Comparison of ENCODE assay signal across 11 cellular contexts in the genomic region with DNA sequence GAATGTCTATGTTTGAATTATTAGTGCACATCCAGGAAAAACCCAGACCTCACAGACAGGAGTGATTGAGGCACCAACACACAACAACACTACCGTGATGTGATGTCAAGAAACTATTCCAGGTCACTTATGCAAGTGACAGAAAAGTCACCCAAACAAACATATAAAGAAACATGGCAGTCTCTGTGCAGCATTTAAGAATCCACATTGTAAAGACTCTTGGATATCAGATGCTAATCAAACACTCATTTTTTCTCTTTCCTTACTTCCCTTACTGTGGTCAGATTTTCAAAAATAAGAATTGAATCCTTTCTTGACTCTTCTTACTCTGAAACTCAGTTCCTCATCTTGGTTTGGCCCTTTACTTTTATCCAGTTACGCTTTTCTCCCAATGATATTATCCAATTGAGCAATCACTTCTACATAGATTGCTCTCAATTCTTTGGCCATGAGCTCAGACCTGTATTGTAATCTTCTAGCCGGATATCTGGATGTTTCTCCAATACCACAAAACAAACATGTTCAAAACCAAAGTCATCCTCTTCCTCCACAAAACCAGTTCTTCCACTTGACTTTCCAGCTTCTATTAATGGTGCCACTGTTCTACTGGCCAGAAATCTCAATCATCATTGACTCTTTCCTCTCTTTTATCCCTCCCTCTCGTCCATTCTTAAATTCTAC.
DNase-seq lines count a peak whose midpoint lies in the region; ATAC-seq and TF ChIP-seq lines count a peak whose summit lies in the region.
"Had no signal": no experiment of that assay in that cellular context is flagged by ENCODE, and none has a peak within 500 bp of the region (broad histone marks: within the 10 kb centered on the region; RNA-seq: fewer than 3 reads in every experiment).

No MANE protein-coding gene starts in this region.

- H3K36me3 Mint-ChIP-seq in activated T-helper 17 cell treated with anti-CD3 and anti-CD28 coated beads, Interleukin-2, amount 50 U/mL, for 72 hours (ENCODE audit: low read depth), result no peaks in the 10 kb centered on the region
- H3K36me3 Mint-ChIP-seq in activated T-cell treated with anti-CD3 and anti-CD28 coated beads, Interleukin-2, amount 50 U/mL, for 72 hours (ENCODE audit: insufficient read depth in 2 of 2), result peaks cover 15 to 21% of the 10 kb centered on the region in 2 donors

- H4K91ac ChIP-seq in IMR-90 (ENCODE audit: insufficient read depth, low read depth, low read length), result peak overlapping the region; percentile 53; the same call in 1 of the 2 replicates

- H4K5ac ChIP-seq in IMR-90 (ENCODE audit: low read depth, low read length), result peak overlapping the region; percentile 78; the same call in 1 of the 2 replicates

- in situ Hi-C loops in IMR-90 (cut with MboI; ENCODE audit: low sequenced_read_pairs), result no loop called here

- peaks cover 2% of the 10 kb centered on the region for H3K9me1 ChIP-seq in IMR-90 (ENCODE audit: insufficient read depth, low read length)

- peak overlapping the region; percentile 93; the same call in 1 of the 2 replicates for H3K18ac ChIP-seq in IMR-90 (ENCODE audit: low read depth, low read length)

- peak overlapping the region; percentile 65 for H3K4me3 Mint-ChIP-seq in activated T-helper 17 cell treated with anti-CD3 and anti-CD28 coated beads, Interleukin-2, amount 50 U/mL, for 72 hours
- peak overlapping the region in 1 of 2 donors; percentile 14 for H3K4me3 Mint-ChIP-seq in activated T-cell treated with anti-CD3 and anti-CD28 coated beads, Interleukin-2, amount 50 U/mL, for 72 hours

- no TSS peak for BruUV-seq in IMR-90 (replicated peaks; lab: Mats Ljungman, UMichigan)

- H3K9me3 Mint-ChIP-seq in activated T-helper 17 cell treated with anti-CD3 and anti-CD28 coated beads, Interleukin-2, amount 50 U/mL, for 72 hours, result peaks cover 25% of the 10 kb centered on the region
- H3K9me3 Mint-ChIP-seq in activated T-cell treated with anti-CD3 and anti-CD28 coated beads, Interleukin-2, amount 50 U/mL, for 72 hours, result peaks cover 15% of the 10 kb centered on the region in 2 donors

- no peaks in the 10 kb centered on the region for H3K9me3 ChIP-seq in IMR-90 (ENCODE audit: control insufficient read depth, insufficient read depth, low read length)

- H3K14ac ChIP-seq in IMR-90 (replicated peaks; ENCODE audit: low read depth, low read length), result peak overlapping the region; percentile 51

- no peak for TF ChIP-seq POLR2A in IMR-90 (IDR thresholded peaks at IDR 0.05; ENCODE audit: low read depth, low read length)

- H2AK5ac ChIP-seq in IMR-90 (ENCODE audit: low read depth, low read length), result peak overlapping the region; percentile 77

- no peak overlapping the region for H2AFZ ChIP-seq in IMR-90 (replicated peaks; ENCODE audit: low read length, poor library complexity)

- H3K79me1 ChIP-seq in IMR-90 (ENCODE audit: low read depth in 1 of 2, low read length in 2 of 2), result no peaks in the 10 kb centered on the region

- no peak overlapping the region for H3K27ac Mint-ChIP-seq in activated T-helper 17 cell treated with anti-CD3 and anti-CD28 coated beads, Interleukin-2, amount 50 U/mL, for 72 hours
- H3K27ac Mint-ChIP-seq in activated T-cell treated with anti-CD3 and anti-CD28 coated beads, Interleukin-2, amount 50 U/mL, for 72 hours, result no peak overlapping the region

- H4K8ac ChIP-seq in IMR-90 (ENCODE audit: low read depth in 2 of 2, low read length in 2 of 2), result peak overlapping the region; percentile 69 to 74

- dilution Hi-C loops in IMR-90 (cut with HindIII; ENCODE audit: low sequenced_read_pairs, unreplicated experiment), result no loop called here

- no peak for TF ChIP-seq RAD21 in IMR-90 (IDR thresholded peaks at IDR 0.05; ENCODE audit: low read length)

- no peak overlapping the region; the same call in 1 of the 2 replicates for H3K27ac ChIP-seq in IMR-90 (ENCODE audit: insufficient read depth, low read length)

- peak overlapping the region; percentile 78; the same call in 1 of the 2 replicates for H2BK20ac ChIP-seq in IMR-90 (ENCODE audit: low read depth, low read length)

- H2AK9ac ChIP-seq in IMR-90 (replicated peaks; ENCODE audit: low read depth, low read length, poor library complexity), result no peak overlapping the region

- no peaks in the 10 kb centered on the region for H3K36me3 ChIP-seq in IMR-90 (ENCODE audit: control insufficient read depth, insufficient read depth, low read length)

- POLR2A ChIA-PET in IMR-90 (lab: Charles Lee; ENCODE audit: unreplicated experiment), result no interaction called here

- H4K20me1 ChIP-seq in IMR-90 (ENCODE audit: insufficient read depth, low read length), result no peaks in the 10 kb centered on the region

- peak overlapping the region; percentile 77 for H2BK120ac ChIP-seq in IMR-90 (ENCODE audit: low read depth, low read length)

- peak overlapping the region; percentile 18; the same call in 1 of the 2 replicates for H3K23ac ChIP-seq in IMR-90 (ENCODE audit: low read depth, low read length)

- no peak overlapping the region for H3K4me3 ChIP-seq in IMR-90 (ENCODE audit: insufficient read depth, low read depth, low read length)

- no peak overlapping the region for H3K9ac ChIP-seq in IMR-90 (ENCODE audit: low read depth, low read length)

- no peaks in the 10 kb centered on the region for H3K27me3 Mint-ChIP-seq in activated T-helper 17 cell treated with anti-CD3 and anti-CD28 coated beads, Interleukin-2, amount 50 U/mL, for 72 hours
- H3K27me3 Mint-ChIP-seq in activated T-cell treated with anti-CD3 and anti-CD28 coated beads, Interleukin-2, amount 50 U/mL, for 72 hours (ENCODE audit: low read depth), result no peaks in the 10 kb centered on the region

- H3K27me3 ChIP-seq in IMR-90 (ENCODE audit: control insufficient read depth, insufficient read depth, low read length), result no peaks in the 10 kb centered on the region

- CTCF ChIA-PET in IMR-90 (lab: Yijun Ruan, JAX), result no interaction called here

- intact Hi-C loops in IMR-90 (cut with micrococcal nuclease), result no loop called here

- WGBS in IMR-90 (ENCODE audit: extremely low coverage in 2 of 2, insufficient read length in 1 of 2), 2 experiments, result 100% methylated on average over 1 to 3 of the region's 4 CpGs

- H3K4me1 Mint-ChIP-seq in activated T-helper 17 cell treated with anti-CD3 and anti-CD28 coated beads, Interleukin-2, amount 50 U/mL, for 72 hours, result peaks cover 41% of the 10 kb centered on the region
- H3K4me1 Mint-ChIP-seq in activated T-cell treated with anti-CD3 and anti-CD28 coated beads, Interleukin-2, amount 50 U/mL, for 72 hours (ENCODE audit: low read depth), result peaks cover 64% of the 10 kb centered on the region

- DNase-seq in DMS53 (lab: John Stamatoyannopoulos, UW) (peak; percentile 91), IMR-90 (peak; percentile 82), kidney tubule cell (ENCODE audit: low spot score) (peak; percentile 66), H4 (ENCODE audit: low spot score) (no peak), activated gamma-delta T cell (lab: John Stamatoyannopoulos, UW) (no peak)
- no peak for DNase-seq in activated T-cell treated with anti-CD3 and anti-CD28 coated beads, Interleukin-2, amount 50 U/mL, for 72 hours
- DNase-seq: activated naive CD4-positive, alpha-beta T cell; hypothalamus; RPMI8226 had no signal

- H3K4ac ChIP-seq in IMR-90 (ENCODE audit: low read depth, low read length), result peak overlapping the region; percentile 43; the same call in 1 of the 2 replicates

- peak overlapping the region; percentile 79 for H2BK5ac ChIP-seq in IMR-90 (ENCODE audit: low read depth, low read length, poor library complexity, severe bottlenecking)

- H3K56ac ChIP-seq in IMR-90 (ENCODE audit: extremely low read depth, insufficient read depth, low read length), result no peak overlapping the region

- H3K4me1 ChIP-seq in IMR-90 (ENCODE audit: control insufficient read depth, insufficient read depth, low read length), result peaks cover 13% of the 10 kb centered on the region

- TF ChIP-seq CTCF in IMR-90 (conservative IDR thresholded peaks at IDR 0.05; ENCODE audit: low read depth, low read length), result no peak

- peak overlapping the region; percentile 30; the same call in 1 of the 2 replicates for H3K4me2 ChIP-seq in IMR-90 (ENCODE audit: low read depth, low read length)

- ATAC-seq in IMR-90 (ENCODE audit: low read depth) (peak; percentile 51), HG02852 (IDR thresholded peaks at IDR 0.05; ENCODE audit: unreplicated experiment) (no peak)
- no peak for ATAC-seq in activated T-helper 17 cell treated with anti-CD3 and anti-CD28 coated beads, Interleukin-2, amount 50 U/mL, for 72 hours (replicated peaks)
- no peak for ATAC-seq in activated T-cell treated with anti-CD3 and anti-CD28 coated beads, Interleukin-2, amount 50 U/mL, for 72 hours (replicated peaks in 1 of 2)

- H2BK15ac ChIP-seq in IMR-90 (ENCODE audit: low read depth, low read length), result peak overlapping the region; percentile 78; the same call in 2 of the 3 replicates

TF ChIP-seq in IMR-90, 13 proteins besides CTCF, POLR2A, EP300 and RAD21:
- TF ChIP-seq CEBPB (IDR thresholded peaks at IDR 0.05; ENCODE audit: low read depth, low read length) (peak; percentile 90), MAZ (IDR thresholded peaks at IDR 0.05; ENCODE audit: borderline replicate concordance, low read depth, low read length) (no peak)

Comparison
In these comparisons a context has a peak if more than half of its experiments do, and no peak if none do; other contexts are left out.
1. DNase-seq: peak in DMS53 (single experiment), IMR-90 (single experiment) and kidney tubule cell (single experiment); none in activated T-cell treated with anti-CD3 and anti-CD28 coated beads, Interleukin-2, amount 50 U/mL, for 72 hours (0 of 2), H4 (single experiment) and activated gamma-delta T cell (single experiment).